Comparison of ENCODE assay signal across 1 cellular context in genomic region chr7:43511769-43512515, GRCh38.
A peak's percentile ranks its signal among the peaks of the same experiment; 100 is the strongest.
TF ChIP-seq lines count a peak whose summit lies in the region.

No MANE protein-coding gene starts in this region.

TF ChIP-seq in HEK293, 187 proteins besides CTCF, POLR2A, EP300 and RAD21 (continued from another document):
- TF ChIP-seq ZFHX2 (tag by site-specific recombination; conservative IDR thresholded peaks at IDR 0.05) = peak; percentile 65
- TF ChIP-seq ZNF311 (tag by site-specific recombination; IDR thresholded peaks at IDR 0.05; ENCODE audit: borderline replicate concordance) = no peak
- 0 out of 2 replicates have a peak, but pooled peaks have one; percentile 30 for TF ChIP-seq SCRT1 (tag by site-specific recombination; IDR thresholded peaks at IDR 0.05; ENCODE audit: borderline replicate concordance)
- TF ChIP-seq EGR2 (tag by site-specific recombination; IDR thresholded peaks at IDR 0.05; ENCODE audit: low read depth) = peak; percentile 71
- TF ChIP-seq, protein P1, sequence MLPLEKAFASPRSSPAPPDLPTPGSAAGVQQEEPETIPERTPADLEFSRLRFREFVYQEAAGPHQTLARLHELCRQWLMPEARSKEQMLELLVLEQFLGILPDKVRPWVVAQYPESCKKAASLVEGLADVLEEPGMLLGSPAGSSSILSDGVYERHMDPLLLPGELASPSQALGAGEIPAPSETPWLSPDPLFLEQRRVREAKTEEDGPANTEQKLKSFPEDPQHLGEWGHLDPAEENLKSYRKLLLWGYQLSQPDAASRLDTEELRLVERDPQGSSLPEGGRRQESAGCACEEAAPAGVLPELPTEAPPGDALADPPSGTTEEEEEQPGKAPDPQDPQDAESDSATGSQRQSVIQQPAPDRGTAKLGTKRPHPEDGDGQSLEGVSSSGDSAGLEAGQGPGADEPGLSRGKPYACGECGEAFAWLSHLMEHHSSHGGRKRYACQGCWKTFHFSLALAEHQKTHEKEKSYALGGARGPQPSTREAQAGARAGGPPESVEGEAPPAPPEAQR (tag by site-specific recombination; IDR thresholded peaks at IDR 0.05) = no peak
- TF ChIP-seq, protein P2, sequence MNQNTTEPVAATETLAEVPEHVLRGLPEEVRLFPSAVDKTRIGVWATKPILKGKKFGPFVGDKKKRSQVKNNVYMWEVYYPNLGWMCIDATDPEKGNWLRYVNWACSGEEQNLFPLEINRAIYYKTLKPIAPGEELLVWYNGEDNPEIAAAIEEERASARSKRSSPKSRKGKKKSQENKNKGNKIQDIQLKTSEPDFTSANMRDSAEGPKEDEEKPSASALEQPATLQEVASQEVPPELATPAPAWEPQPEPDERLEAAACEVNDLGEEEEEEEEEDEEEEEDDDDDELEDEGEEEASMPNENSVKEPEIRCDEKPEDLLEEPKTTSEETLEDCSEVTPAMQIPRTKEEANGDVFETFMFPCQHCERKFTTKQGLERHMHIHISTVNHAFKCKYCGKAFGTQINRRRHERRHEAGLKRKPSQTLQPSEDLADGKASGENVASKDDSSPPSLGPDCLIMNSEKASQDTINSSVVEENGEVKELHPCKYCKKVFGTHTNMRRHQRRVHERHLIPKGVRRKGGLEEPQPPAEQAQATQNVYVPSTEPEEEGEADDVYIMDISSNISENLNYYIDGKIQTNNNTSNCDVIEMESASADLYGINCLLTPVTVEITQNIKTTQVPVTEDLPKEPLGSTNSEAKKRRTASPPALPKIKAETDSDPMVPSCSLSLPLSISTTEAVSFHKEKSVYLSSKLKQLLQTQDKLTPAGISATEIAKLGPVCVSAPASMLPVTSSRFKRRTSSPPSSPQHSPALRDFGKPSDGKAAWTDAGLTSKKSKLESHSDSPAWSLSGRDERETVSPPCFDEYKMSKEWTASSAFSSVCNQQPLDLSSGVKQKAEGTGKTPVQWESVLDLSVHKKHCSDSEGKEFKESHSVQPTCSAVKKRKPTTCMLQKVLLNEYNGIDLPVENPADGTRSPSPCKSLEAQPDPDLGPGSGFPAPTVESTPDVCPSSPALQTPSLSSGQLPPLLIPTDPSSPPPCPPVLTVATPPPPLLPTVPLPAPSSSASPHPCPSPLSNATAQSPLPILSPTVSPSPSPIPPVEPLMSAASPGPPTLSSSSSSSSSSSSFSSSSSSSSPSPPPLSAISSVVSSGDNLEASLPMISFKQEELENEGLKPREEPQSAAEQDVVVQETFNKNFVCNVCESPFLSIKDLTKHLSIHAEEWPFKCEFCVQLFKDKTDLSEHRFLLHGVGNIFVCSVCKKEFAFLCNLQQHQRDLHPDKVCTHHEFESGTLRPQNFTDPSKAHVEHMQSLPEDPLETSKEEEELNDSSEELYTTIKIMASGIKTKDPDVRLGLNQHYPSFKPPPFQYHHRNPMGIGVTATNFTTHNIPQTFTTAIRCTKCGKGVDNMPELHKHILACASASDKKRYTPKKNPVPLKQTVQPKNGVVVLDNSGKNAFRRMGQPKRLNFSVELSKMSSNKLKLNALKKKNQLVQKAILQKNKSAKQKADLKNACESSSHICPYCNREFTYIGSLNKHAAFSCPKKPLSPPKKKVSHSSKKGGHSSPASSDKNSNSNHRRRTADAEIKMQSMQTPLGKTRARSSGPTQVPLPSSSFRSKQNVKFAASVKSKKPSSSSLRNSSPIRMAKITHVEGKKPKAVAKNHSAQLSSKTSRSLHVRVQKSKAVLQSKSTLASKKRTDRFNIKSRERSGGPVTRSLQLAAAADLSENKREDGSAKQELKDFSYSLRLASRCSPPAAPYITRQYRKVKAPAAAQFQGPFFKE (tag by site-specific recombination; IDR thresholded peaks at IDR 0.05; ENCODE audit: borderline replicate concordance) = no peak
- no peak for TF ChIP-seq SP2 (tag by site-specific recombination; IDR thresholded peaks at IDR 0.05)
- TF ChIP-seq ZNF221 (tag by site-specific recombination; IDR thresholded peaks at IDR 0.05; ENCODE audit: borderline replicate concordance) = no peak
- TF ChIP-seq ZNF239 (tag by site-specific recombination; IDR thresholded peaks at IDR 0.05) = no peak
- TF ChIP-seq, protein P3, sequence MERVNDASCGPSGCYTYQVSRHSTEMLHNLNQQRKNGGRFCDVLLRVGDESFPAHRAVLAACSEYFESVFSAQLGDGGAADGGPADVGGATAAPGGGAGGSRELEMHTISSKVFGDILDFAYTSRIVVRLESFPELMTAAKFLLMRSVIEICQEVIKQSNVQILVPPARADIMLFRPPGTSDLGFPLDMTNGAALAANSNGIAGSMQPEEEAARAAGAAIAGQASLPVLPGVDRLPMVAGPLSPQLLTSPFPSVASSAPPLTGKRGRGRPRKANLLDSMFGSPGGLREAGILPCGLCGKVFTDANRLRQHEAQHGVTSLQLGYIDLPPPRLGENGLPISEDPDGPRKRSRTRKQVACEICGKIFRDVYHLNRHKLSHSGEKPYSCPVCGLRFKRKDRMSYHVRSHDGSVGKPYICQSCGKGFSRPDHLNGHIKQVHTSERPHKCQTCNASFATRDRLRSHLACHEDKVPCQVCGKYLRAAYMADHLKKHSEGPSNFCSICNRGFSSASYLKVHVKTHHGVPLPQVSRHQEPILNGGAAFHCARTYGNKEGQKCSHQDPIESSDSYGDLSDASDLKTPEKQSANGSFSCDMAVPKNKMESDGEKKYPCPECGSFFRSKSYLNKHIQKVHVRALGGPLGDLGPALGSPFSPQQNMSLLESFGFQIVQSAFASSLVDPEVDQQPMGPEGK (tag by site-specific recombination; IDR thresholded peaks at IDR 0.05) = no peak
- no peak for TF ChIP-seq TCF7L2 (IDR thresholded peaks at IDR 0.05; ENCODE audit: borderline replicate concordance, low read depth, low read length)
- TF ChIP-seq HIC1 (tag by site-specific recombination; IDR thresholded peaks at IDR 0.05) = no peak
